20 cellular contexts compared by ENCODE assay signal in genomic region chr16:12753203-12754023, GRCh38. TPM values are rescaled to one million over a fixed set of nuclear protein-coding genes. Genes with fewer than 3 reads are reported as not detected.
A peak's percentile ranks its signal among the peaks of the same experiment; 100 is the strongest.
DNase-seq lines count a peak whose midpoint lies in the region; ATAC-seq, FAIRE-seq and TF ChIP-seq lines count a peak whose summit lies in the region.
"Had no signal": no experiment of that assay in that cellular context is flagged by ENCODE, and none has a peak within 500 bp of the region (broad histone marks: within the 10 kb centered on the region; RNA-seq: fewer than 3 reads in every experiment).

No MANE protein-coding gene starts in this region.

- H3K9ac ChIP-seq in GM12878 (ENCODE audit: control insufficient read depth, insufficient read depth, low read length) (no peak overlapping the region), liver (ENCODE audit: low read depth in 1 of 2, low read length in 2 of 2) (peak overlapping the region in 1 of 2 donors; percentile 45)
- H3K9ac ChIP-seq: GM23248, SK-N-SH had no signal

- no peaks in the 10 kb centered on the region for H4K20me1 ChIP-seq in GM12878 (ENCODE audit: control insufficient read depth, insufficient read depth)

- DNase-seq in CD14-positive monocyte (ENCODE audit: low spot score) (no peak), KBM-7 (peak; percentile 19), GM12878 (ENCODE audit: low read depth, low spot score) (no peak), NCI-H526 (lab: John Stamatoyannopoulos, UW) (no peak), left colon (no peak), NCI-H187 treated with DMSO at 0.1 percent for 48 hours (lab: John Stamatoyannopoulos, UW) (no peak)
- DNase-seq: AML-193; CD4-positive, alpha-beta T cell; DMS79 treated with DMSO at 0.1 percent for 48 hours; GM23248; MM.1S; NCI-H1436; NCI-H2107; NCI-H345; NCI-H69; SK-N-SH had no signal

- H3K4me1 ChIP-seq in GM12878 (ENCODE audit: control insufficient read depth, insufficient read depth, low read length), result peaks cover 19% of the 10 kb centered on the region
- peaks cover 10 to 51% (median 39%) of the 10 kb centered on the region in 4 donors for H3K4me1 ChIP-seq in liver (ENCODE audit: control insufficient read depth in 4 of 4, insufficient read depth in 4 of 4, low read length in 3 of 4)

- no peaks in the 10 kb centered on the region for H3K27me3 ChIP-seq in GM12878 (replicated peaks in 1 of 2; ENCODE audit: control insufficient read depth in 2 of 2, insufficient read depth in 2 of 2, low read length in 1 of 2)
- no peaks in the 10 kb centered on the region for H3K27me3 ChIP-seq in liver (ENCODE audit: control insufficient read depth in 4 of 4, insufficient read depth in 4 of 4, low read length in 3 of 4)

- H3K4me2 ChIP-seq in GM12878 (ENCODE audit: control insufficient read depth, insufficient read depth), result no peak overlapping the region
- H3K4me2 ChIP-seq: SK-N-SH had no signal

- RAD21 ChIA-PET in GM12878 (lab: Charles Lee; ENCODE audit: unreplicated experiment), result interaction anchor here (1.0 to 1.6 kb wide), 2 partner anchors 44 to 217 kb away, joined by 3 to 7 read pairs; no protein-coding TSS in a partner anchor

- TF ChIP-seq POLR2A in GM12878 (IDR thresholded peaks at IDR 0.05; ENCODE audit: low read depth, low read length), result no peak

- TF ChIP-seq RAD21 in GM12878 (IDR thresholded peaks at IDR 0.05; ENCODE audit: insufficient read depth, low read depth, low read length), result no peak
- peak in 1 of 2 donors; percentile 15 for TF ChIP-seq RAD21 in liver (IDR thresholded peaks at IDR 0.05)

- H3K9me3 ChIP-seq in GM12878 (replicated peaks; ENCODE audit: control insufficient read depth, insufficient read depth, low read length), result no peaks in the 10 kb centered on the region; the same call in 2 of the 3 replicates
- H3K9me3 ChIP-seq in liver (ENCODE audit: control insufficient read depth in 4 of 4, low read length in 3 of 4), result no peaks in the 10 kb centered on the region
- H3K9me3 ChIP-seq: SK-N-SH had no signal

- no peaks in the 10 kb centered on the region for H3K4me1 Mint-ChIP-seq in CD14-positive monocyte

- in situ Hi-C loops in KBM-7 (cut with MboI; ENCODE audit: low pct_unique_long_range_greater_than_20kb, low sequenced_read_pairs), result no loop called here
- in situ Hi-C loops in GM12878 (cut with MboI), result loop anchor here (5.0 kb wide), 1 partner anchor 49 kb away; the partner anchor contains the start of gene CPPED1

- H3K4me3 ChIP-seq in GM12878 (no peak overlapping the region), liver (ENCODE audit: low read depth in 1 of 3, low read length in 3 of 3) (peak overlapping the region in 2 of 3 donors; percentile 8 to 19)
- H3K4me3 ChIP-seq: GM23248 had no signal

- no peaks in the 10 kb centered on the region for H3K79me2 ChIP-seq in GM12878 (ENCODE audit: control insufficient read depth, insufficient read depth, low read length)

- CTCF ChIA-PET in GM12878 (lab: Yijun Ruan, JAX), result no interaction called here

- BruUV-seq in GM12878 (replicated peaks; lab: Mats Ljungman, UMichigan), result no TSS peak

- SMC1A ChIA-PET in GM12878 (lab: Charles Lee; ENCODE audit: uncharacterized antibody, unreplicated experiment), result interaction anchor here (0.6 to 4.8 kb wide), 8 partner anchors 22 to 214 kb away, joined by 3 to 41 read pairs (median 4); partner anchors contain the start of gene CPPED1

- no peak for TF ChIP-seq EP300 in GM12878 (IDR thresholded peaks at IDR 0.05; ENCODE audit: borderline replicate concordance in 1 of 2, control insufficient read depth in 1 of 2, low read depth in 2 of 2, low read length in 2 of 2)

- H3K4me3 Mint-ChIP-seq in CD14-positive monocyte, result no peak overlapping the region
- H3K4me3 Mint-ChIP-seq: CD4-positive, alpha-beta T cell had no signal

- no peaks in the 10 kb centered on the region for H3K27me3 Mint-ChIP-seq in CD14-positive monocyte (ENCODE audit: low read depth in 3 of 3)
- H3K27me3 Mint-ChIP-seq: CD4-positive, alpha-beta T cell had no signal

- intact Hi-C loops in CD14-positive monocyte (cut with micrococcal nuclease) (no loop called here), GM12878 (cut with micrococcal nuclease; ENCODE audit: unreplicated experiment) (loop anchor here (5.0 kb wide), 1 partner anchor 64 kb away; no protein-coding TSS in a partner anchor), left colon (cut with DNase I, micrococcal nuclease) (no loop called here)

- H3K36me3 ChIP-seq in GM12878 (ENCODE audit: control insufficient read depth in 2 of 2, insufficient read depth in 2 of 2, low read length in 1 of 2) (no peaks in the 10 kb centered on the region), liver (ENCODE audit: control insufficient read depth in 4 of 4, insufficient read depth in 3 of 4, low read depth in 1 of 4, low read length in 3 of 4) (no peaks in the 10 kb centered on the region)

- TF ChIP-seq CTCF in CD14-positive monocyte (IDR thresholded peaks at IDR 0.05) (no peak), GM12878 (IDR thresholded peaks at IDR 0.05 in 2 of 3, conservative IDR thresholded peaks at IDR 0.05 in 1 of 3; ENCODE audit: control insufficient read depth in 2 of 3, extremely low read depth in 1 of 3, insufficient read depth in 1 of 3, low read depth in 3 of 3, low read length in 3 of 3) (no peak), liver (IDR thresholded peaks at IDR 0.05; ENCODE audit: low read depth, low read length, missing input control) (no peak)

- POLR2A ChIA-PET in GM12878 (lab: Charles Lee), result no interaction called here

- no peak overlapping the region for H3K27ac ChIP-seq in GM12878 (ENCODE audit: control insufficient read depth, insufficient read depth)
- peak overlapping the region; percentile 82 for H3K27ac ChIP-seq in liver (ENCODE audit: low read depth in 1 of 2, low read length in 2 of 2)
- H3K27ac ChIP-seq: GM23248 had no signal

- H3K27ac Mint-ChIP-seq in CD14-positive monocyte, result peak overlapping the region in 4 of 7 donors; percentile 30 to 74 (median 40)
- H3K27ac Mint-ChIP-seq: CD4-positive, alpha-beta T cell had no signal

- H3K9me3 Mint-ChIP-seq in CD14-positive monocyte, result peaks cover 0 to 2% (median 0%) of the 10 kb centered on the region in 7 donors
- H3K9me3 Mint-ChIP-seq: CD4-positive, alpha-beta T cell had no signal

- 77% methylated on average over 14 of the region's 15 CpGs for WGBS in GM12878 (ENCODE audit: insufficient coverage, insufficient replicate concordance, low lambda C conversion rate, missing lambda C conversion rate)
- WGBS in liver, result 50% methylated on average over 15 of the region's 15 CpGs

- FAIRE-seq in GM12878 (lab: Jason Lieb, UNC), result no peak

- ATAC-seq in GM12878 (no peak), left colon (no peak), HG03469 (IDR thresholded peaks at IDR 0.05; ENCODE audit: unreplicated experiment) (no peak)
- ATAC-seq: Panc1, Right ventricle myocardium inferior had no signal

- H3K36me3 Mint-ChIP-seq in CD14-positive monocyte, result peaks cover 4 to 67% of the 10 kb centered on the region in 2 donors

- H2AFZ ChIP-seq in GM12878 (ENCODE audit: control insufficient read depth, low read depth, low read length), result no peak overlapping the region
- H2AFZ ChIP-seq: GM23248 had no signal

TF ChIP-seq in GM12878, 131 proteins besides CTCF, POLR2A, EP300 and RAD21 (continues in another document):
- no peak for TF ChIP-seq SP1 (IDR thresholded peaks at IDR 0.05; ENCODE audit: low read depth, low read length)

TF ChIP-seq in liver, 16 proteins besides CTCF, POLR2A, EP300 and RAD21 (continues in another document):
- TF ChIP-seq YY1 (IDR thresholded peaks at IDR 0.05) (peak; percentile 52), RXRA (IDR thresholded peaks at IDR 0.05) (peak in 1 of 2 donors; percentile 17), ATF3 (IDR thresholded peaks at IDR 0.05) (no peak), NR2F2 (IDR thresholded peaks at IDR 0.05) (no peak), ZBTB33 (IDR thresholded peaks at IDR 0.05) (no peak)

RNA-seq across cellular contexts. Expression of gene CPPED1, which starts 50.3 kb away (rescaled TPM):
- polyA plus RNA-seq in CD14-positive monocyte (100 to 1,000 TPM; 259 to 292 TPM), GM12878 (2011; rRNA removed) (12.6 and 16.1 TPM in 2 replicates), GM12878 (2014; fragmentation: Illumina TruSeq; extraction: Trizol) (23.4 and 24.8 TPM in 2 replicates), GM12878 (2014; fragmentation: Nextera tagmentation; extraction: Ambion mirVana) (10 to 100 TPM; 11.4 to 12.3 TPM), GM12878 (2014; rRNA removed) (13.2 and 13.8 TPM in 2 replicates), GM12878 (2016; fragmentation: Nextera tagmentation; extraction: Ambion mirVana) (10 to 100 TPM; 36.5 to 39.0 TPM), liver (10 to 100 TPM; 10.4 to 29.1 TPM)
- total RNA-seq in GM12878 (2013; cell fraction: nucleolus; rRNA removed), result 14.3 and 22.2 TPM in 2 replicates
- total RNA-seq in GM12878 (2014; rRNA removed) (7.1 and 8.2 TPM in 2 replicates), GM12878 (2014; rRNA removed; fragmentation: Illumina TruSeq; extraction: Trizol) (18.1 and 18.2 TPM in 2 replicates), GM12878 (2021) (20.2 and 22.0 TPM in 2 replicates), liver (10 to 100 TPM; 19.4 to 26.6 TPM), left colon (10 to 100 TPM; 22.0 to 24.0 TPM)
- 2.5 TPM for polyA plus RNA-seq in GM12878 (2011; ENCODE audit: low read depth)
- polyA plus RNA-seq in GM12878 (2011; cell fraction: cytosol; rRNA removed), result 8.2 and 8.7 TPM in 2 replicates
- 4.7 and 9.3 TPM in 2 replicates for polyA plus RNA-seq in GM12878 (2011; cell fraction: nucleus; rRNA removed)
- 5.1 and 5.7 TPM in 2 replicates for polyA plus RNA-seq in GM12878 (2012)
- polyA minus RNA-seq in GM12878 (2011; rRNA and poly(A)+ RNA removed), result 8.2 and 10.5 TPM in 2 replicates
- polyA minus RNA-seq in GM12878 (2011; cell fraction: cytosol; rRNA and poly(A)+ RNA removed), result 3.0 and 3.2 TPM in 2 replicates
- polyA minus RNA-seq in GM12878 (2011; cell fraction: nucleus; rRNA and poly(A)+ RNA removed), result 4.1 and 9.8 TPM in 2 replicates
